Comparison of ENCODE assay signal across 21 cellular contexts in the genomic region with DNA sequence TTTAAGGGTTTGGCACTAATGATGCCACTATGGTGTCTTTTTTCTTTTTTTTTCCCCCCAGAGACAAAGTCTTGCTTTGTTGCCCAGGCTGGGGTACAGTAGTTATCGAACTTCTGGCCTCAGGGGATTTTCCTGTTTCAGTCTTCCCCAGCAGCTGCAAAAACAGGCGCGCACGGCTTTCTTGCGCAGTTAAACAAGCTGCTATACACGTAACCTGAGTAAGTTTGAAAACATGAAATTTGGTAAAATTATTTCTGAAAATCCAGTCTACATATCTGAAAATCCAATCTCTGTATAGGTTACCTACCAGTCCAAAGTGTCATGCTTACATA. TPM values are rescaled to one million over a fixed set of nuclear protein-coding genes. Genes with fewer than 3 reads are reported as not detected.
DNase-seq lines count a peak whose midpoint lies in the region; ATAC-seq, FAIRE-seq and TF ChIP-seq lines count a peak whose summit lies in the region.
"Had no signal": no experiment of that assay in that cellular context is flagged by ENCODE, and none has a peak within 500 bp of the region (broad histone marks: within the 10 kb centered on the region; RNA-seq: fewer than 3 reads in every experiment).

No MANE protein-coding gene starts in this region.

- DNase-seq in Caco-2: no peak
- DNase-seq in K562 (ENCODE audit: extremely low read depth in 1 of 4, low spot score in 3 of 4): no peak
- DNase-seq in trophoblast cell: peak; percentile 71 to 86
- no peak for DNase-seq in activated CD8-positive, alpha-beta memory T cell treated with anti-CD3 and anti-CD28 coated beads for 24 hours
- no peak for DNase-seq in NCI-H748 treated with DMSO at 0.1 percent for 48 hours (lab: John Stamatoyannopoulos, UW)
- no peak for DNase-seq in NCI-H510A treated with DMSO at 0.1 percent for 48 hours (lab: John Stamatoyannopoulos, UW)
- DNase-seq: activated B cell treated with CpG ODN at 0.5 μM for 24 hours; activated CD8-positive, alpha-beta T cell treated with anti-CD3 and anti-CD28 coated beads, Interleukin-2, amount 10 ng/mL, durations not matched to agents 7 days and 5 days; activated T-cell treated with anti-CD3 and anti-CD28 coated beads, Interleukin-2, amount 50 U/mL, for 48 hours; CD4-positive, alpha-beta memory T cell; colonic mucosa; naive B cell; NCI-H2107; stimulated activated CD4-positive, alpha-beta T cell treated with anti-CD3 and anti-CD28 coated beads, Interleukin-4, amount 100 ng/mL, for 1 hour had no signal

- in situ Hi-C loops in K562 (cut with MboI): loop anchor here (10.0 kb wide), 1 partner anchor 1245 kb away; no protein-coding TSS in a partner anchor

- BruUV-seq in Caco-2 (replicated peaks; lab: Mats Ljungman, UMichigan) (no TSS peak), K562 (replicated peaks; lab: Mats Ljungman, UMichigan) (TSS peak; percentile 90)

- TF ChIP-seq CTCF in Caco-2 (IDR thresholded peaks at IDR 0.05; ENCODE audit: insufficient read depth in 1 of 2, low read depth in 1 of 2, low read length in 1 of 2, severe bottlenecking in 1 of 2, unreplicated experiment in 1 of 2) (no peak), K562 (IDR thresholded peaks at IDR 0.05 in 2 of 3, conservative IDR thresholded peaks at IDR 0.05 in 1 of 3; ENCODE audit: insufficient read depth in 2 of 3, low read depth in 1 of 3, low read length in 3 of 3) (no peak)

- no peak overlapping the region for H2BK120ac ChIP-seq in trophoblast cell (ENCODE audit: insufficient read depth, low read length, poor library complexity)

- H3K4me3 ChIP-seq in Caco-2 (ENCODE audit: low read depth, low read length): no peak overlapping the region
- no peak overlapping the region for H3K4me3 ChIP-seq in HUES6 (ENCODE audit: low read depth, low read length)
- no peak overlapping the region for H3K4me3 ChIP-seq in K562
- no peak overlapping the region for H3K4me3 ChIP-seq in trophoblast cell (ENCODE audit: low read depth, low read length)
- H3K4me3 ChIP-seq: colonic mucosa, lung, skin epidermis had no signal

- H3K36me3 ChIP-seq in Caco-2 (ENCODE audit: control insufficient read depth, insufficient read depth, low read length) (no peaks in the 10 kb centered on the region), HUES6 (ENCODE audit: control insufficient read depth, insufficient read depth, low read length) (no peaks in the 10 kb centered on the region), K562 (ENCODE audit: control insufficient read depth, insufficient read depth, low read length) (no peaks in the 10 kb centered on the region), trophoblast cell (ENCODE audit: control insufficient read depth in 1 of 2, insufficient read depth in 2 of 2, low read length in 2 of 2) (no peaks in the 10 kb centered on the region)
- H3K36me3 ChIP-seq: colonic mucosa had no signal

- TF ChIP-seq RAD21 in K562 (CRISPR knock-in tag; conservative IDR thresholded peaks at IDR 0.05 in 1 of 2, IDR thresholded peaks at IDR 0.05 in 1 of 2): no peak

- ATAC-seq in K562: 0 out of 3 replicates have a peak, but pooled peaks have one; percentile 13
- no peak for ATAC-seq in HG03097 (IDR thresholded peaks at IDR 0.05; ENCODE audit: low FRiP score, unreplicated experiment)
- ATAC-seq: activated CD8-positive, alpha-beta T cell treated with anti-CD3 and anti-CD28 coated beads, Interleukin-2, amount 10 ng/mL, durations not matched to agents 7 days and 5 days had no signal

- H3K18ac ChIP-seq in trophoblast cell (ENCODE audit: low read length): no peak overlapping the region

- H3K79me1 ChIP-seq in trophoblast cell (ENCODE audit: low read length): peaks cover 1% of the 10 kb centered on the region

- H3K4me1 Mint-ChIP-seq in Caco-2 (ENCODE audit: low read depth, unreplicated experiment): peaks cover 13% of the 10 kb centered on the region
- H3K4me1 Mint-ChIP-seq: activated B cell treated with CpG ODN at 0.5 μM for 24 hours; activated naive CD4-positive, alpha-beta T cell treated with anti-CD3 and anti-CD28 coated beads, Interleukin-2, amount 50 U/mL, for 24 hours; CD4-positive, alpha-beta memory T cell; naive B cell had no signal

- H3K27me3 ChIP-seq in Caco-2 (replicated peaks; ENCODE audit: control insufficient read depth, insufficient read depth, low read length) (no peaks in the 10 kb centered on the region), HUES6 (ENCODE audit: control insufficient read depth, insufficient read depth, low read length) (no peaks in the 10 kb centered on the region), K562 (ENCODE audit: control insufficient read depth in 2 of 2, insufficient read depth in 2 of 2, low read length in 2 of 2) (no peaks in the 10 kb centered on the region), trophoblast cell (ENCODE audit: insufficient read depth, low read length) (no peaks in the 10 kb centered on the region)
- H3K27me3 ChIP-seq: colonic mucosa had no signal

- H2AK5ac ChIP-seq in trophoblast cell (ENCODE audit: low read length): no peak overlapping the region

- H3K9me3 ChIP-seq in Caco-2: no peaks in the 10 kb centered on the region
- H3K9me3 ChIP-seq in HUES6 (ENCODE audit: control insufficient read depth, insufficient read depth, low read depth, low read length): no peaks in the 10 kb centered on the region
- H3K9me3 ChIP-seq in K562 (replicated peaks; ENCODE audit: control insufficient read depth, insufficient read depth, low read depth, low read length): no peaks in the 10 kb centered on the region
- H3K9me3 ChIP-seq in trophoblast cell (ENCODE audit: insufficient read depth, low read depth, low read length): no peaks in the 10 kb centered on the region
- H3K9me3 ChIP-seq: colonic mucosa had no signal

- no peak overlapping the region for H4K91ac ChIP-seq in trophoblast cell (ENCODE audit: low read depth, low read length)

- H3K79me2 ChIP-seq in K562 (ENCODE audit: control insufficient read depth, insufficient read depth, low read length) (no peaks in the 10 kb centered on the region), trophoblast cell (ENCODE audit: control insufficient read depth, insufficient read depth, low read length, poor library complexity) (no peaks in the 10 kb centered on the region)

- peaks cover 4% of the 10 kb centered on the region; the same call in 1 of the 2 replicates for H3K4me1 ChIP-seq in Caco-2
- peaks cover 6% of the 10 kb centered on the region; the same call in 1 of the 2 replicates for H3K4me1 ChIP-seq in HUES6 (ENCODE audit: control insufficient read depth, insufficient read depth, low read length)
- peaks cover 0 to 3% of the 10 kb centered on the region in 2 experiments; a peak in 2 of 5 replicates for H3K4me1 ChIP-seq in K562 (replicated peaks in 1 of 2; ENCODE audit: control insufficient read depth in 2 of 2, insufficient read depth in 2 of 2, low read length in 2 of 2)
- peaks cover 0 to 2% of the 10 kb centered on the region in 2 experiments for H3K4me1 ChIP-seq in trophoblast cell (ENCODE audit: control insufficient read depth in 1 of 2, insufficient read depth in 2 of 2, low read length in 2 of 2)
- H3K4me1 ChIP-seq: colonic mucosa had no signal

- no peak overlapping the region for H4K12ac ChIP-seq in trophoblast cell (ENCODE audit: low read depth, low read length)

- no peaks in the 10 kb centered on the region for H3K9me1 ChIP-seq in K562 (ENCODE audit: control insufficient read depth, insufficient read depth, low read length)

- H3K27ac Mint-ChIP-seq in Caco-2 (ENCODE audit: unreplicated experiment): peak overlapping the region; percentile 97
- H3K27ac Mint-ChIP-seq: activated B cell treated with CpG ODN at 0.5 μM for 24 hours; activated CD8-positive, alpha-beta T cell treated with anti-CD3 and anti-CD28 coated beads, Interleukin-2, amount 10 ng/mL, durations not matched to agents 7 days and 5 days; CD4-positive, alpha-beta memory T cell; T-helper 2 cell treated with Interferon-gamma antibody and Interleukin-4, amounts not matched to agents 5 μg/mL and 100 μg/mL, for 36 hours had no signal

- H2AFZ ChIP-seq in K562 (ENCODE audit: low read depth, low read length) (peak overlapping the region; percentile 83), trophoblast cell (ENCODE audit: insufficient read depth, low read length, poor library complexity) (no peak overlapping the region)

- peak overlapping the region; percentile 19 for H4K8ac ChIP-seq in trophoblast cell (ENCODE audit: low read depth, low read length)

- H3K4me3 Mint-ChIP-seq in Caco-2 (ENCODE audit: unreplicated experiment): peak overlapping the region; percentile 49
- H3K4me3 Mint-ChIP-seq: activated B cell treated with CpG ODN at 0.5 μM for 24 hours; activated CD8-positive, alpha-beta T cell treated with anti-CD3 and anti-CD28 coated beads, Interleukin-2, amount 10 ng/mL, durations not matched to agents 7 days and 5 days; activated naive CD4-positive, alpha-beta T cell treated with anti-CD3 and anti-CD28 coated beads, Interleukin-2, amount 50 U/mL, for 24 hours; CD4-positive, alpha-beta memory T cell; endodermal cell; naive B cell; T-helper 2 cell treated with Interferon-gamma antibody and Interleukin-4, amounts not matched to agents 5 μg/mL and 100 μg/mL, for 36 hours had no signal

- intact Hi-C loops in Caco-2 (cut with micrococcal nuclease; ENCODE audit: unreplicated experiment) (loop anchor here (10.0 kb wide), 1 partner anchor 45 kb away; no protein-coding TSS in a partner anchor), K562 (cut with micrococcal nuclease) (no loop called here)

- H3K9me3 Mint-ChIP-seq in Caco-2 (ENCODE audit: unreplicated experiment): no peaks in the 10 kb centered on the region
- H3K9me3 Mint-ChIP-seq: activated B cell treated with CpG ODN at 0.5 μM for 24 hours; activated naive CD4-positive, alpha-beta T cell treated with anti-CD3 and anti-CD28 coated beads, Interleukin-2, amount 50 U/mL, for 24 hours; CD4-positive, alpha-beta memory T cell; endodermal cell; T-helper 2 cell treated with Interferon-gamma antibody and Interleukin-4, amounts not matched to agents 5 μg/mL and 100 μg/mL, for 36 hours had no signal

- H3K23ac ChIP-seq in trophoblast cell (ENCODE audit: low read length): no peak overlapping the region

- peaks cover 10% of the 10 kb centered on the region for H3K36me3 Mint-ChIP-seq in Caco-2 (ENCODE audit: insufficient read depth, unreplicated experiment)
- H3K36me3 Mint-ChIP-seq: activated naive CD4-positive, alpha-beta T cell treated with anti-CD3 and anti-CD28 coated beads, Interleukin-2, amount 50 U/mL, for 24 hours; CD4-positive, alpha-beta memory T cell; naive B cell had no signal

- no peak for FAIRE-seq in K562 (lab: Jason Lieb, UNC)

- peak overlapping the region; percentile 75 for H3K9ac ChIP-seq in HUES6 (ENCODE audit: low read length)
- peak overlapping the region in 1 of 2 experiments; percentile 80; a peak in 2 of 4 replicates for H3K9ac ChIP-seq in K562 (ENCODE audit: insufficient read depth in 1 of 2, low read depth in 2 of 2, low read length in 2 of 2)
- H3K9ac ChIP-seq in trophoblast cell (ENCODE audit: low read length): no peak overlapping the region

- TF ChIP-seq POLR2A in K562 (conservative IDR thresholded peaks at IDR 0.05): no peak

- no peak overlapping the region for H3K14ac ChIP-seq in trophoblast cell (ENCODE audit: low read length)

- POLR2A ChIA-PET in Caco-2 (lab: Charles Lee) (interaction anchor here (0.6 to 1.9 kb wide), 2 partner anchors 48 to 939 kb away, joined by 3 to 13 read pairs; no protein-coding TSS in a partner anchor), K562 (lab: Yijun Ruan, JAX) (interaction anchor here (1.1 to 4.9 kb wide), 6 partner anchors 11 to 83 kb away, joined by 3 to 97 read pairs (median 10); a partner anchor contains a TSS)

- no peak overlapping the region for H2BK5ac ChIP-seq in trophoblast cell (ENCODE audit: low read depth, low read length, poor library complexity)

- CTCF ChIA-PET in Caco-2 (lab: Charles Lee): no interaction called here
- CTCF ChIA-PET in K562 (lab: Yijun Ruan, JAX; ENCODE audit: low intra/inter-chr PET ratio): no interaction called here

- H4K20me1 ChIP-seq in K562 (replicated peaks; ENCODE audit: control insufficient read depth, insufficient read depth, low read length): no peaks in the 10 kb centered on the region

- 15% methylated on average over 6 of the region's 6 CpGs for WGBS in K562 (ENCODE audit: insufficient coverage, low coverage, missing lambda C conversion rate)
- no CpG with 5 or more reads among the region's 6 CpGs for WGBS in trophoblast cell (ENCODE audit: extremely low coverage, insufficient coverage, insufficient read length)

- H3K4me2 ChIP-seq in K562 (ENCODE audit: insufficient read depth, low read length) (peak overlapping the region; percentile 47; the same call in 1 of the 2 replicates), trophoblast cell (ENCODE audit: low read length) (no peak overlapping the region)

- no peaks in the 10 kb centered on the region for H3K27me3 Mint-ChIP-seq in Caco-2 (ENCODE audit: insufficient read depth, unreplicated experiment)
- H3K27me3 Mint-ChIP-seq: activated naive CD4-positive, alpha-beta T cell treated with anti-CD3 and anti-CD28 coated beads, Interleukin-2, amount 50 U/mL, for 24 hours had no signal

- no peak overlapping the region for H3K4ac ChIP-seq in trophoblast cell (ENCODE audit: low read depth, low read length)

- TF ChIP-seq EP300 in K562 (IDR thresholded peaks at IDR 0.05; ENCODE audit: low read length): no peak

- H2BK12ac ChIP-seq in trophoblast cell (ENCODE audit: low read length): no peak overlapping the region

- peak overlapping the region; percentile 88 for H3K27ac ChIP-seq in HUES6 (ENCODE audit: low read depth, low read length)
- H3K27ac ChIP-seq in K562 (ENCODE audit: extremely low read depth, low read depth, low read length): peak overlapping the region; percentile 92
- H3K27ac ChIP-seq in trophoblast cell (ENCODE audit: low read depth, low read length): no peak overlapping the region
- H3K27ac ChIP-seq: colonic mucosa had no signal

RNA-seq across cellular contexts. Expression of a gene that starts 11.8 kb away (rescaled TPM):
- total RNA-seq in Caco-2 (2022): 0.30 and 0.54 TPM in 2 replicates
- total RNA-seq in K562 (2011; cell fraction: chromatin; rRNA removed; ENCODE audit: low replicate concordance): 0.25 and 0.42 TPM in 2 replicates
- 0.13 and 0.17 TPM in 2 replicates for total RNA-seq in K562 (2011; cell fraction: nucleolus; rRNA removed)
- total RNA-seq in K562 (2011; cell fraction: nucleoplasm; rRNA removed): 0.15 and 0.29 TPM in 2 replicates
- 0.04 and 0.05 TPM in 2 replicates for total RNA-seq in K562 (2014; rRNA removed)
- 0.06 and 0.11 TPM in 2 replicates for total RNA-seq in K562 (2014; rRNA removed; fragmentation: Illumina TruSeq; extraction: Trizol)
- total RNA-seq in K562 (2015; rRNA removed; fragmentation: Illumina TruSeq; extraction: Trizol): 0.04 TPM in 1 of 2 replicates, not detected in the other
- total RNA-seq in K562 (2021): 0.09 and 0.18 TPM in 2 replicates
- 0.06 and 0.27 TPM in 2 replicates for polyA plus RNA-seq in K562 (2011; rRNA removed)
- polyA plus RNA-seq in K562 (2011; cell fraction: cytosol; rRNA removed): 0.06 and 0.40 TPM in 2 replicates
- polyA plus RNA-seq in K562 (2011; cell fraction: nucleus; rRNA removed): 0.34 and 0.56 TPM in 2 replicates
- polyA plus RNA-seq in K562 (2012): 0.10 and 0.12 TPM in 2 replicates
- 0.06 and 0.12 TPM in 2 replicates for polyA plus RNA-seq in K562 (2014; fragmentation: Illumina TruSeq; extraction: Trizol)
- under 1 TPM; 0.10 to 0.11 TPM for polyA plus RNA-seq in K562 (2014; fragmentation: Nextera tagmentation; extraction: Ambion mirVana)
- polyA plus RNA-seq in K562 (2014; rRNA removed): 0.05 TPM in 2 replicates
- 0.07 and 0.24 TPM in 2 replicates for polyA minus RNA-seq in K562 (2011; rRNA and poly(A)+ RNA removed)
- polyA minus RNA-seq in K562 (2011; cell fraction: cytosol; rRNA and poly(A)+ RNA removed): not detected in 2 replicates
- under 0.01 and 0.22 TPM in 2 replicates for polyA minus RNA-seq in K562 (2011; cell fraction: nucleus; rRNA and poly(A)+ RNA removed)
- 0.50 and 0.62 TPM in 2 replicates for polyA plus RNA-seq in trophoblast cell (2013)
- polyA plus RNA-seq: CD4-positive, alpha-beta memory T cell had no signal

RNA-seq across cellular contexts. Expression of a gene that starts 12.4 kb away (rescaled TPM):
- total RNA-seq in Caco-2 (2022): 59.0 and 61.2 TPM in 2 replicates
- total RNA-seq in K562 (2011; cell fraction: chromatin; rRNA removed; ENCODE audit: low replicate concordance): 78.3 and 96.4 TPM in 2 replicates
- 44.3 and 51.4 TPM in 2 replicates for total RNA-seq in K562 (2011; cell fraction: nucleolus; rRNA removed)
- 69.1 and 82.0 TPM in 2 replicates for total RNA-seq in K562 (2011; cell fraction: nucleoplasm; rRNA removed)
- 66.4 and 103 TPM in 2 replicates for total RNA-seq in K562 (2014; rRNA removed)
- total RNA-seq in K562 (2014; rRNA removed; fragmentation: Illumina TruSeq; extraction: Trizol): 126 and 145 TPM in 2 replicates
- total RNA-seq in K562 (2015; rRNA removed; fragmentation: Illumina TruSeq; extraction: Trizol): 96.1 and 106 TPM in 2 replicates
- 93.9 and 96.9 TPM in 2 replicates for total RNA-seq in K562 (2021)
- polyA plus RNA-seq in K562 (2011; rRNA removed): 107 and 137 TPM in 2 replicates
- polyA plus RNA-seq in K562 (2011; cell fraction: cytosol; rRNA removed): 31.3 and 56.4 TPM in 2 replicates
- 29.6 and 40.6 TPM in 2 replicates for polyA plus RNA-seq in K562 (2011; cell fraction: nucleus; rRNA removed)
- 89.2 and 109 TPM in 2 replicates for polyA plus RNA-seq in K562 (2012)
- 113 and 135 TPM in 2 replicates for polyA plus RNA-seq in K562 (2014; fragmentation: Illumina TruSeq; extraction: Trizol)
- 100 to 1,000 TPM; 341 TPM for polyA plus RNA-seq in K562 (2014; fragmentation: Nextera tagmentation; extraction: Ambion mirVana)
- polyA plus RNA-seq in K562 (2014; rRNA removed): 148 and 161 TPM in 2 replicates
- 107 and 123 TPM in 2 replicates for polyA minus RNA-seq in K562 (2011; rRNA and poly(A)+ RNA removed)
- 22.2 and 30.0 TPM in 2 replicates for polyA minus RNA-seq in K562 (2011; cell fraction: cytosol; rRNA and poly(A)+ RNA removed)
- 33.3 and 62.1 TPM in 2 replicates for polyA minus RNA-seq in K562 (2011; cell fraction: nucleus; rRNA and poly(A)+ RNA removed)
- polyA plus RNA-seq in trophoblast cell (2013): 19.0 and 22.8 TPM in 2 replicates

Comparison
In these comparisons a context has a peak if more than half of its experiments do, and no peak if none do; other contexts are left out.
1. DNase-seq: peak in trophoblast cell (2 of 2); none in Caco-2 (0 of 2), K562 (0 of 4), activated CD8-positive, alpha-beta memory T cell treated with anti-CD3 and anti-CD28 coated beads for 24 hours (single experiment), NCI-H748 treated with DMSO at 0.1 percent for 48 hours (single experiment) and NCI-H510A treated with DMSO at 0.1 percent for 48 hours (single experiment).